Comparison of ENCODE assay signal across 8 cellular contexts in genomic region chr16:89329830-89330176, GRCh38.
DNase-seq lines count a peak whose midpoint lies in the region; ATAC-seq, FAIRE-seq and TF ChIP-seq lines count a peak whose summit lies in the region.
"Not testable (repeated sequence)": the region's sequence is repeated elsewhere in the genome, so short reads cannot be mapped to it uniquely, and the experiment has no call there.

No MANE protein-coding gene starts in this region.

- H3K36me3 Mint-ChIP-seq in CD8-positive, alpha-beta T cell, result peaks cover 22% of the 10 kb centered on the region
- peaks cover 34% of the 10 kb centered on the region for H3K36me3 Mint-ChIP-seq in activated T-cell treated with anti-CD3 and anti-CD28 coated beads, Interleukin-2, amount 50 U/mL, for 24 hours (ENCODE audit: low read depth)
- H3K36me3 Mint-ChIP-seq in astrocyte (ENCODE audit: low read depth, unreplicated experiment), result peaks cover 10% of the 10 kb centered on the region

- not testable (repeated sequence) for TF ChIP-seq CTCF in CD8-positive, alpha-beta T cell (IDR thresholded peaks at IDR 0.05); astrocyte (IDR thresholded peaks at IDR 0.05; ENCODE audit: insufficient read depth, low read depth, low read length); endothelial cell of umbilical vein (IDR thresholded peaks at IDR 0.05; ENCODE audit: extremely low read depth in 1 of 2, insufficient read depth in 1 of 2, low read depth in 1 of 2, low read length in 2 of 2); keratinocyte (optimal IDR thresholded peaks at IDR 0.05 in 1 of 3, IDR thresholded peaks at IDR 0.05 in 1 of 3, conservative IDR thresholded peaks at IDR 0.05 in 1 of 3; ENCODE audit: extremely low read depth in 1 of 3, insufficient read depth in 2 of 3, low read length in 3 of 3); osteoblast (IDR thresholded peaks at IDR 0.05; ENCODE audit: extremely low read depth, low read depth, low read length); thyroid gland (IDR thresholded peaks at IDR 0.05)

- FAIRE-seq in astrocyte (lab: Jason Lieb, UNC); endothelial cell of umbilical vein (lab: Jason Lieb, UNC); keratinocyte (lab: Jason Lieb, UNC): not testable (repeated sequence)

- H4K20me1 ChIP-seq in astrocyte (ENCODE audit: insufficient read depth, low read length) (peaks cover 35% of the 10 kb centered on the region), keratinocyte (ENCODE audit: control insufficient read depth, extremely low read depth, insufficient read depth, low read length) (peaks cover 10% of the 10 kb centered on the region), osteoblast (ENCODE audit: insufficient read depth, low read length) (peaks cover 35% of the 10 kb centered on the region)
- not testable (repeated sequence) for H4K20me1 ChIP-seq in endothelial cell of umbilical vein (replicated peaks; ENCODE audit: control insufficient read depth, extremely low read depth, insufficient read depth, low read length)

- H3K27ac ChIP-seq in CD8-positive, alpha-beta T cell (ENCODE audit: low read depth, low read length), result peak overlapping the region; percentile 45
- H3K27ac ChIP-seq in SJSA1 (peak overlapping the region; percentile 19), astrocyte (ENCODE audit: low read depth, low read length) (peak overlapping the region; percentile 68), endothelial cell of umbilical vein (ENCODE audit: insufficient read depth, low read depth, low read length) (peak overlapping the region; percentile 45), keratinocyte (ENCODE audit: control insufficient read depth, insufficient read depth, low read length) (peak overlapping the region; percentile 49), osteoblast (ENCODE audit: low read depth, low read length) (peak overlapping the region; percentile 58), thyroid gland (peak overlapping the region in 2 of 3 donors; percentile 12 to 57)

- H3K9me3 Mint-ChIP-seq in CD8-positive, alpha-beta T cell; activated T-cell treated with anti-CD3 and anti-CD28 coated beads, Interleukin-2, amount 50 U/mL, for 24 hours; astrocyte (ENCODE audit: unreplicated experiment): not testable (repeated sequence)

- WGBS in thyroid gland, 2 donors, result 92 to 93% methylated on average over 4 of the region's 4 CpGs

- not testable (repeated sequence) for BruUV-seq in endothelial cell of umbilical vein (replicated peaks; lab: Mats Ljungman, UMichigan)

- POLR2A ChIA-PET in CD8-positive, alpha-beta T cell (lab: Charles Lee), result interaction anchor here (1.1 kb wide), 1 partner anchor 13 kb away, joined by 3 read pairs; no protein-coding TSS in a partner anchor
- POLR2A ChIA-PET in endothelial cell of umbilical vein (lab: Charles Lee), result interaction anchor here (0.7 kb wide), 1 partner anchor 16 kb away, joined by 3 read pairs; no protein-coding TSS in a partner anchor

- H3K4me3 ChIP-seq in CD8-positive, alpha-beta T cell (ENCODE audit: low read depth, low read length); SJSA1; astrocyte (ENCODE audit: insufficient read depth, low read depth, low read length); endothelial cell of umbilical vein (replicated peaks in 1 of 3; ENCODE audit: insufficient read depth in 1 of 3, low read depth in 1 of 3, low read length in 3 of 3); keratinocyte (ENCODE audit: control insufficient read depth in 2 of 3, extremely low read depth in 1 of 3, insufficient read depth in 2 of 3, low read depth in 1 of 3, low read length in 3 of 3); osteoblast (ENCODE audit: insufficient read depth, low read length); thyroid gland (replicated peaks in 1 of 3): not testable (repeated sequence)

- not testable (repeated sequence) for H3K27me3 Mint-ChIP-seq in CD8-positive, alpha-beta T cell (ENCODE audit: low read depth); activated T-cell treated with anti-CD3 and anti-CD28 coated beads, Interleukin-2, amount 50 U/mL, for 24 hours; astrocyte (ENCODE audit: low read depth, unreplicated experiment)

- H3K36me3 ChIP-seq in CD8-positive, alpha-beta T cell (ENCODE audit: insufficient read depth, low read length); SJSA1; astrocyte (ENCODE audit: insufficient read depth, low read length); endothelial cell of umbilical vein (ENCODE audit: control insufficient read depth in 2 of 2, extremely low read depth in 1 of 2, insufficient read depth in 2 of 2, low read length in 2 of 2); keratinocyte (ENCODE audit: control insufficient read depth in 2 of 2, extremely low read depth in 1 of 2, insufficient read depth in 2 of 2, low read length in 2 of 2); osteoblast (ENCODE audit: insufficient read depth, low read length); thyroid gland: not testable (repeated sequence)

- H3K27me3 ChIP-seq in CD8-positive, alpha-beta T cell (ENCODE audit: insufficient read depth, low read length); SJSA1 (replicated peaks); astrocyte (ENCODE audit: insufficient read depth, low read length); endothelial cell of umbilical vein (ENCODE audit: control insufficient read depth in 2 of 2, insufficient read depth in 2 of 2, low read length in 2 of 2); keratinocyte (ENCODE audit: control insufficient read depth, extremely low read depth, insufficient read depth, low read length); osteoblast (ENCODE audit: insufficient read depth, low read length); thyroid gland: not testable (repeated sequence)

- intact Hi-C loops in CD8-positive, alpha-beta T cell (cut with DNase I, micrococcal nuclease), result loop anchor here in 1 of 2 experiments (2.0 to 5.0 kb wide), 3 partner anchors 13 to 159 kb away; no protein-coding TSS in a partner anchor
- intact Hi-C loops in endothelial cell of umbilical vein (cut with micrococcal nuclease), result loop anchor here (1.0 to 5.0 kb wide), 5 partner anchors 10 to 161 kb away; partner anchors contain the start of gene ANKRD11
- intact Hi-C loops in thyroid gland (cut with DNase I), result loop anchor here (5.0 to 10.0 kb wide), 2 partner anchors 162 to 225 kb away; partner anchors contain the start of gene ANKRD11

- peaks cover 77% of the 10 kb centered on the region for H3K4me1 ChIP-seq in CD8-positive, alpha-beta T cell (ENCODE audit: insufficient read depth, low read length)
- peaks cover 47% of the 10 kb centered on the region for H3K4me1 ChIP-seq in SJSA1 (replicated peaks)
- H3K4me1 ChIP-seq in astrocyte (ENCODE audit: insufficient read depth, low read length), result peaks cover 65% of the 10 kb centered on the region
- peaks cover 68% of the 10 kb centered on the region for H3K4me1 ChIP-seq in endothelial cell of umbilical vein (ENCODE audit: control insufficient read depth, extremely low read depth, insufficient read depth, low read length)
- peaks cover 48% of the 10 kb centered on the region for H3K4me1 ChIP-seq in keratinocyte (ENCODE audit: control insufficient read depth, extremely low read depth, insufficient read depth, low read length)
- H3K4me1 ChIP-seq in osteoblast (ENCODE audit: insufficient read depth, low read length), result peaks cover 55% of the 10 kb centered on the region
- peaks cover 35 to 37% of the 10 kb centered on the region in 2 donors for H3K4me1 ChIP-seq in thyroid gland

- H3K79me2 ChIP-seq in astrocyte (ENCODE audit: insufficient read depth, low read length), result peaks cover 96% of the 10 kb centered on the region
- peaks cover 90% of the 10 kb centered on the region for H3K79me2 ChIP-seq in endothelial cell of umbilical vein (ENCODE audit: control insufficient read depth, insufficient read depth, low read length)
- H3K79me2 ChIP-seq in keratinocyte (ENCODE audit: control insufficient read depth, insufficient read depth, low read length), result peaks cover 95% of the 10 kb centered on the region
- H3K79me2 ChIP-seq in osteoblast (ENCODE audit: insufficient read depth, low read length), result peaks cover 97% of the 10 kb centered on the region

- not testable (repeated sequence) for H3K9me3 ChIP-seq in CD8-positive, alpha-beta T cell (ENCODE audit: low read length); SJSA1 (replicated peaks); astrocyte (ENCODE audit: insufficient read depth, low read depth, low read length); endothelial cell of umbilical vein (replicated peaks; ENCODE audit: control insufficient read depth, insufficient read depth, low read length); keratinocyte (ENCODE audit: control insufficient read depth, low read depth, low read length); osteoblast (ENCODE audit: low read depth, low read length); thyroid gland

- H3K27ac Mint-ChIP-seq in CD8-positive, alpha-beta T cell, result peak overlapping the region; percentile 73
- peak overlapping the region; percentile 90 for H3K27ac Mint-ChIP-seq in activated T-cell treated with anti-CD3 and anti-CD28 coated beads, Interleukin-2, amount 50 U/mL, for 24 hours
- H3K27ac Mint-ChIP-seq in astrocyte (ENCODE audit: unreplicated experiment), result peak overlapping the region; percentile 53

- H3K4me1 Mint-ChIP-seq in CD8-positive, alpha-beta T cell (ENCODE audit: low read depth), result peaks cover 85% of the 10 kb centered on the region
- H3K4me1 Mint-ChIP-seq in activated T-cell treated with anti-CD3 and anti-CD28 coated beads, Interleukin-2, amount 50 U/mL, for 24 hours (ENCODE audit: low read depth), result peaks cover 91% of the 10 kb centered on the region
- H3K4me1 Mint-ChIP-seq in astrocyte (ENCODE audit: low read depth, unreplicated experiment), result peaks cover 70% of the 10 kb centered on the region

- dilution Hi-C loops in endothelial cell of umbilical vein (cut with MboI; ENCODE audit: extremely low pct_ligation_motif_present, low sequenced_read_pairs); keratinocyte (cut with MboI; ENCODE audit: extremely low pct_ligation_motif_present, low sequenced_read_pairs): not testable (repeated sequence)

- not testable (repeated sequence) for ATAC-seq in CD8-positive, alpha-beta T cell

- H2AFZ ChIP-seq in astrocyte (ENCODE audit: low read depth, low read length); endothelial cell of umbilical vein (ENCODE audit: low read depth, low read length); keratinocyte (ENCODE audit: control insufficient read depth, low read length); osteoblast (ENCODE audit: low read length): not testable (repeated sequence)

- peak overlapping the region; percentile 72 for H3K4me2 ChIP-seq in astrocyte (ENCODE audit: low read length)
- not testable (repeated sequence) for H3K4me2 ChIP-seq in endothelial cell of umbilical vein (ENCODE audit: insufficient read depth, low read length)
- peak overlapping the region; percentile 62 for H3K4me2 ChIP-seq in keratinocyte (ENCODE audit: control insufficient read depth, extremely low read depth, insufficient read depth, low read depth, low read length)
- peak overlapping the region; percentile 34 for H3K4me2 ChIP-seq in osteoblast (ENCODE audit: insufficient read depth, low read length)

- DNase-seq in CD8-positive, alpha-beta T cell; SJSA1 (ENCODE audit: low read depth in 1 of 2, low spot score in 2 of 2); activated T-cell treated with anti-CD3 and anti-CD28 coated beads, Interleukin-2, amount 50 U/mL, for 24 hours; astrocyte (ENCODE audit: low read depth); endothelial cell of umbilical vein (ENCODE audit: low read depth, low spot score); keratinocyte (ENCODE audit: low read depth, low spot score); osteoblast (ENCODE audit: insufficient read length, low spot score, missing footprints); thyroid gland: not testable (repeated sequence)

- H3K9me1 ChIP-seq in endothelial cell of umbilical vein (replicated peaks; ENCODE audit: control insufficient read depth, extremely low read depth, insufficient read depth, low read length), result not testable (repeated sequence)
- peaks cover 12% of the 10 kb centered on the region for H3K9me1 ChIP-seq in keratinocyte (ENCODE audit: control insufficient read depth, extremely low read depth, insufficient read depth, low read length)

- not testable (repeated sequence) for TF ChIP-seq POLR2A in endothelial cell of umbilical vein (IDR thresholded peaks at IDR 0.05; ENCODE audit: low read depth, low read length); thyroid gland (IDR thresholded peaks at IDR 0.05)

- H3K9ac ChIP-seq in astrocyte (ENCODE audit: low read length); endothelial cell of umbilical vein (replicated peaks; ENCODE audit: extremely low read depth, insufficient read depth, low read length): not testable (repeated sequence)
- H3K9ac ChIP-seq in keratinocyte (ENCODE audit: control insufficient read depth, extremely low read depth, insufficient read depth, low read length), result peak overlapping the region; percentile 22

- peak overlapping the region; percentile 60 for H3K4me3 Mint-ChIP-seq in CD8-positive, alpha-beta T cell
- not testable (repeated sequence) for H3K4me3 Mint-ChIP-seq in activated T-cell treated with anti-CD3 and anti-CD28 coated beads, Interleukin-2, amount 50 U/mL, for 24 hours; astrocyte (ENCODE audit: unreplicated experiment)

- CTCF ChIA-PET in CD8-positive, alpha-beta T cell (lab: Charles Lee), result interaction anchor here (1.2 kb wide), 1 partner anchor 181 kb away, joined by 5 read pairs; no protein-coding TSS in a partner anchor
- CTCF ChIA-PET in endothelial cell of umbilical vein (lab: Charles Lee), result interaction anchor here (0.6 to 1.1 kb wide), 2 partner anchors 107 to 227 kb away, joined by 3 read pairs; no protein-coding TSS in a partner anchor
